ENCODE assay signal across 1 cellular context in genomic region chr4:47486306-47486705, GRCh38.
TF ChIP-seq lines count a peak whose summit lies in the region.

No MANE protein-coding gene starts in this region.

TF ChIP-seq in H1, 55 proteins besides CTCF, POLR2A, EP300 and RAD21:
- TF ChIP-seq TCF12 (IDR thresholded peaks at IDR 0.05; ENCODE audit: low read depth, low read length): no peak
- TF ChIP-seq TEAD4 (IDR thresholded peaks at IDR 0.05; ENCODE audit: low read depth, low read length): no peak
- no peak for TF ChIP-seq EZH2 (IDR thresholded peaks at IDR 0.05; ENCODE audit: low read depth, low read length, severe bottlenecking)
- no peak for TF ChIP-seq TBP (IDR thresholded peaks at IDR 0.05; ENCODE audit: low read depth, low read length)
- no peak for TF ChIP-seq HDAC6 (IDR thresholded peaks at IDR 0.05; ENCODE audit: low read depth, low read length)
- no peak for TF ChIP-seq TAF7 (optimal IDR thresholded peaks at IDR 0.05; ENCODE audit: borderline replicate concordance, low read depth, low read length)
- no peak for TF ChIP-seq CBX5 (IDR thresholded peaks at IDR 0.05; ENCODE audit: low read depth, low read length)
- no peak for TF ChIP-seq CTBP2 (IDR thresholded peaks at IDR 0.05; ENCODE audit: borderline replicate concordance, insufficient read depth, insufficient read length, low read length)
- TF ChIP-seq CBX8 (IDR thresholded peaks at IDR 0.05; ENCODE audit: borderline replicate concordance, low read depth, low read length): no peak
- TF ChIP-seq NANOG (IDR thresholded peaks at IDR 0.05; ENCODE audit: insufficient read depth, low read depth, low read length, poor library complexity, severe bottlenecking): no peak
- TF ChIP-seq FOSL1 (IDR thresholded peaks at IDR 0.05; ENCODE audit: insufficient read depth, low read depth, low read length): no peak
- no peak for TF ChIP-seq YY1 (IDR thresholded peaks at IDR 0.05; ENCODE audit: low read depth, low read length)
TF ChIP-seq in H1: peak in this region for 0.
